Comparison of ENCODE assay signal across 9 cellular contexts in the genomic region with DNA sequence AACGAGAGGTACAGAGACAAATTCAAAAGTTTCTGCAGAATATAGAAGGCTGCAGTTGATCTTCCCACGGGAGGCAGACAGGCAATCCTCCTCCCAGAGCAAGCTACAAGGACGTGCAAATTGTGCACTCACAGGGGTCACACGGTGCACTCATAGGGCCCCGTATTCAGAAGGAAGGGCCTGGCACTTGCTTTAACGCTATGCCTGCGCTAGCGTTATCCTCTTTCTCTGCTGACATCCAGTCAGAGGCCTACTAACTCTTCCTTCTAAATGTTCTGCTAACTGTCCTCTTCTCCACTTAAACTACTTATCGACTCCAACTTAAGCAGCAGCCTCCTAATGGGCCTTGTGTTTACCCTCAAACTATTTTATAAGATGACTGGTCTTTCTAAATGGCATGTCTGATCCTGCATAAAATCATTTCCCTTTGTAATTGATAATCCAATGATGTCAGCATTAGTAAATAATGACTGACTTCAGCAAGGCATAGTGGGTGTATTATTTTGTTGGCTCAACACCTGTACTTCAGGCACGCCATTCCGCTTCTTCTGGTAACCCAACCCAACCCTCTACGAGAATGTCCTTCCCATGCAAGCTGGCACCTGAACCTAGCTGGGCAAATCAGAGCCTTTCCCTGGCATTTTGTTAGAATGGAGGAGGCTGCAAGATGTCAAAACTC. TPM values are rescaled to one million over a fixed set of nuclear protein-coding genes. Genes with fewer than 3 reads are reported as not detected.
A peak's percentile ranks its signal among the peaks of the same experiment; 100 is the strongest.
DNase-seq lines count a peak whose midpoint lies in the region; ATAC-seq, FAIRE-seq and TF ChIP-seq lines count a peak whose summit lies in the region.
"Had no signal": no experiment of that assay in that cellular context is flagged by ENCODE, and none has a peak within 500 bp of the region (broad histone marks: within the 10 kb centered on the region; RNA-seq: fewer than 3 reads in every experiment).

No MANE protein-coding gene starts in this region.

- no peak overlapping the region for H3K9ac ChIP-seq in SK-N-SH

- BruUV-seq in A673 (replicated peaks; lab: Mats Ljungman, UMichigan): no TSS peak

- CTCF ChIA-PET in SK-N-SH (lab: Yijun Ruan, JAX) (interaction anchor here (1.0 to 2.1 kb wide), 5 partner anchors 11 to 425 kb away, joined by 4 to 8 read pairs (median 4); a partner anchor contains a TSS), A673 (lab: Charles Lee) (no interaction called here)

- 76% methylated on average over 12 of the region's 12 CpGs for WGBS in SK-N-SH (ENCODE audit: low lambda C conversion rate)
- 36% methylated on average over 12 of the region's 12 CpGs for WGBS in prostate gland

- H3K36me3 ChIP-seq in SK-N-SH (replicated peaks in 1 of 2; ENCODE audit: control insufficient read depth in 1 of 2, insufficient read depth in 2 of 2, low read length in 1 of 2): peaks cover 0 to 3% of the 10 kb centered on the region in 2 experiments
- H3K36me3 ChIP-seq in prostate gland: no peaks in the 10 kb centered on the region
- no peaks in the 10 kb centered on the region for H3K36me3 ChIP-seq in A673 (ENCODE audit: insufficient read depth, low read length, poor library complexity, severe bottlenecking)

- no peak for TF ChIP-seq EP300 in SK-N-SH (IDR thresholded peaks at IDR 0.05; ENCODE audit: borderline replicate concordance in 1 of 2, low read depth in 1 of 2, low read length in 1 of 2)

- H3K4me3 ChIP-seq in SK-N-SH (ENCODE audit: low read depth in 2 of 2, low read length in 1 of 2) (peak overlapping the region in 1 of 2 experiments; percentile 14; a peak in 1 of 4 replicates), fibroblast of pulmonary artery (replicated peaks; ENCODE audit: low read depth, low read length) (peak overlapping the region; percentile 82), prostate gland (peak overlapping the region; percentile 72 to 94), A673 (ENCODE audit: low read depth, low read length, poor library complexity, severe bottlenecking) (no peak overlapping the region)

- H4K20me1 ChIP-seq in SK-N-SH (ENCODE audit: insufficient read depth): peaks cover 13% of the 10 kb centered on the region

- no peaks in the 10 kb centered on the region for H3K9me2 ChIP-seq in SK-N-SH

- H3F3A ChIP-seq in SK-N-SH (replicated peaks; ENCODE audit: insufficient read depth): no peaks in the 10 kb centered on the region

- H3K4me2 ChIP-seq in SK-N-SH: peak overlapping the region; percentile 80; the same call in 1 of the 2 replicates

- POLR2A ChIA-PET in SK-N-SH (lab: Yijun Ruan, JAX): interaction anchor here (1.1 kb wide), 1 partner anchor 237 kb away, joined by 3 read pairs; no protein-coding TSS in a partner anchor
- POLR2A ChIA-PET in A673 (lab: Charles Lee; ENCODE audit: low non-redundant PET): no interaction called here

- H3K9me3 ChIP-seq in SK-N-SH: no peaks in the 10 kb centered on the region
- no peaks in the 10 kb centered on the region for H3K9me3 ChIP-seq in prostate gland
- no peaks in the 10 kb centered on the region for H3K9me3 ChIP-seq in A673 (ENCODE audit: low read depth, low read length, poor library complexity, severe bottlenecking)

- H2AFZ ChIP-seq in SK-N-SH (ENCODE audit: low read depth): no peak overlapping the region

- H3K79me2 ChIP-seq in SK-N-SH (ENCODE audit: insufficient read depth): peaks cover 65% of the 10 kb centered on the region

- intact Hi-C loops in prostate gland (cut with DNase I) (no loop called here), A673 (cut with micrococcal nuclease; ENCODE audit: unreplicated experiment) (no loop called here)

- TF ChIP-seq RAD21 in SK-N-SH (IDR thresholded peaks at IDR 0.05; ENCODE audit: low read length): no peak

- no peak for ATAC-seq in GM19023 (IDR thresholded peaks at IDR 0.05; ENCODE audit: unreplicated experiment)

- DNase-seq in GM12891 (ENCODE audit: insufficient read length, low spot score) (no peak), SK-N-SH (no peak), fibroblast of pulmonary artery (ENCODE audit: low read depth) (no peak), prostate gland (ENCODE audit: low spot score) (peak; percentile 53), midbrain (lab: John Stamatoyannopoulos, UW) (no peak), A673 (ENCODE audit: low spot score) (no peak)
- DNase-seq in activated CD4-positive, alpha-beta T cell treated with anti-CD3 and anti-CD28 coated beads, Interleukin-2, amount 50 U/mL, for 48 hours: no peak
- DNase-seq: NCI-H446 treated with DMSO at 0.1 percent for 48 hours had no signal

- H3K4me1 ChIP-seq in SK-N-SH (ENCODE audit: control insufficient read depth in 1 of 2, insufficient read depth in 2 of 2, low read depth in 1 of 2, low read length in 1 of 2): peaks cover 0 to 19% of the 10 kb centered on the region in 2 experiments; a peak in 2 of 4 replicates
- H3K4me1 ChIP-seq in prostate gland (replicated peaks): peaks cover 29% of the 10 kb centered on the region
- peaks cover 7% of the 10 kb centered on the region for H3K4me1 ChIP-seq in A673 (ENCODE audit: insufficient read depth, low read length, poor library complexity, severe bottlenecking)

- TF ChIP-seq POLR2A in GM12891 (IDR thresholded peaks at IDR 0.05; ENCODE audit: low read depth, low read length): 0 out of 2 replicates have a peak, but pooled peaks have one; percentile 12
- TF ChIP-seq POLR2A in prostate gland (IDR thresholded peaks at IDR 0.05): peak; percentile 37

- peak; percentile 79 for FAIRE-seq in GM12891 (lab: Jason Lieb, UNC)

- TF ChIP-seq CTCF in SK-N-SH (IDR thresholded peaks at IDR 0.05) (no peak), fibroblast of pulmonary artery (IDR thresholded peaks at IDR 0.05; ENCODE audit: low read length, missing control alignments) (no peak), prostate gland (IDR thresholded peaks at IDR 0.05) (no peak), A673 (conservative IDR thresholded peaks at IDR 0.05; ENCODE audit: low read depth, low read length) (no peak)

- H3K27me3 ChIP-seq in SK-N-SH (ENCODE audit: insufficient read depth): no peaks in the 10 kb centered on the region
- H3K27me3 ChIP-seq in prostate gland (replicated peaks; ENCODE audit: insufficient read depth): no peaks in the 10 kb centered on the region
- no peaks in the 10 kb centered on the region for H3K27me3 ChIP-seq in A673 (replicated peaks; ENCODE audit: insufficient read depth, low read depth, low read length, poor library complexity)

- H3K27ac ChIP-seq in SK-N-SH (ENCODE audit: low read depth in 2 of 2, low read length in 1 of 2): no peak overlapping the region; a peak in 1 of 4 replicates
- peak overlapping the region; percentile 96 to 97 for H3K27ac ChIP-seq in prostate gland
- no peak overlapping the region for H3K27ac ChIP-seq in A673 (ENCODE audit: low read depth, low read length, poor library complexity, severe bottlenecking)

TF ChIP-seq in GM12891, 5 proteins besides CTCF, POLR2A, EP300 and RAD21:
- TF ChIP-seq PAX5 (IDR thresholded peaks at IDR 0.05; ENCODE audit: insufficient read depth, low read length, severe bottlenecking) (no peak), POLR2AphosphoS5 (IDR thresholded peaks at IDR 0.05; ENCODE audit: low read depth, low read length) (no peak), TAF1 (IDR thresholded peaks at IDR 0.05; ENCODE audit: low read depth, low read length) (no peak; the same call in 1 of the 2 replicates), POU2F2 (IDR thresholded peaks at IDR 0.05; ENCODE audit: low read depth, low read length) (no peak), SPI1 (IDR thresholded peaks at IDR 0.05; ENCODE audit: low read depth, low read length) (no peak)
TF ChIP-seq in GM12891: peak in this region for 0.

TF ChIP-seq in SK-N-SH, 30 proteins besides CTCF, POLR2A, EP300 and RAD21 (continues in another document):
- TF ChIP-seq FOSL2 (IDR thresholded peaks at IDR 0.05; ENCODE audit: borderline replicate concordance, low read depth) (no peak), FOXJ3 (CRISPR knock-in tag; IDR thresholded peaks at IDR 0.05) (no peak), RFX5 (IDR thresholded peaks at IDR 0.05; ENCODE audit: low read length) (no peak), SIN3A (IDR thresholded peaks at IDR 0.05; ENCODE audit: borderline replicate concordance, low read depth, low read length) (no peak), ELF1 (IDR thresholded peaks at IDR 0.05) (no peak), RCOR1 (IDR thresholded peaks at IDR 0.05; ENCODE audit: low read length) (no peak)
- TF ChIP-seq, protein P1, sequence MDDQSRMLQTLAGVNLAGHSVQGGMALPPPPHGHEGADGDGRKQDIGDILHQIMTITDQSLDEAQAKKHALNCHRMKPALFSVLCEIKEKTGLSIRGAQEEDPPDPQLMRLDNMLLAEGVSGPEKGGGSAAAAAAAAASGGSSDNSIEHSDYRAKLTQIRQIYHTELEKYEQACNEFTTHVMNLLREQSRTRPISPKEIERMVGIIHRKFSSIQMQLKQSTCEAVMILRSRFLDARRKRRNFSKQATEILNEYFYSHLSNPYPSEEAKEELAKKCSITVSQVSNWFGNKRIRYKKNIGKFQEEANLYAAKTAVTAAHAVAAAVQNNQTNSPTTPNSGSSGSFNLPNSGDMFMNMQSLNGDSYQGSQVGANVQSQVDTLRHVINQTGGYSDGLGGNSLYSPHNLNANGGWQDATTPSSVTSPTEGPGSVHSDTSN (IDR thresholded peaks at IDR 0.05): no peak
- TF ChIP-seq, protein P2, sequence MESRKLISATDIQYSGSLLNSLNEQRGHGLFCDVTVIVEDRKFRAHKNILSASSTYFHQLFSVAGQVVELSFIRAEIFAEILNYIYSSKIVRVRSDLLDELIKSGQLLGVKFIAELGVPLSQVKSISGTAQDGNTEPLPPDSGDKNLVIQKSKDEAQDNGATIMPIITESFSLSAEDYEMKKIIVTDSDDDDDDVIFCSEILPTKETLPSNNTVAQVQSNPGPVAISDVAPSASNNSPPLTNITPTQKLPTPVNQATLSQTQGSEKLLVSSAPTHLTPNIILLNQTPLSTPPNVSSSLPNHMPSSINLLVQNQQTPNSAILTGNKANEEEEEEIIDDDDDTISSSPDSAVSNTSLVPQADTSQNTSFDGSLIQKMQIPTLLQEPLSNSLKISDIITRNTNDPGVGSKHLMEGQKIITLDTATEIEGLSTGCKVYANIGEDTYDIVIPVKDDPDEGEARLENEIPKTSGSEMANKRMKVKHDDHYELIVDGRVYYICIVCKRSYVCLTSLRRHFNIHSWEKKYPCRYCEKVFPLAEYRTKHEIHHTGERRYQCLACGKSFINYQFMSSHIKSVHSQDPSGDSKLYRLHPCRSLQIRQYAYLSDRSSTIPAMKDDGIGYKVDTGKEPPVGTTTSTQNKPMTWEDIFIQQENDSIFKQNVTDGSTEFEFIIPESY (IDR thresholded peaks at IDR 0.05; ENCODE audit: borderline replicate concordance, low read depth): no peak

RNA-seq across cellular contexts. Expression of a gene that starts 2.2 kb away (rescaled TPM):
- 114 TPM for polyA plus RNA-seq in GM12891 (2012; ENCODE audit: low read depth, missing spikeins)
- polyA plus RNA-seq in SK-N-SH (2012; rRNA removed): 11.5 and 16.7 TPM in 2 replicates
- polyA plus RNA-seq in SK-N-SH (2012; cell fraction: cytosol; rRNA removed): 18.5 and 18.7 TPM in 2 replicates
- 4.7 and 14.5 TPM in 2 replicates for polyA plus RNA-seq in SK-N-SH (2012; cell fraction: nucleus; rRNA removed)
- total RNA-seq in prostate gland (10 to 100 TPM; 65.3 to 93.7 TPM), A673 (2021) (18.4 and 19.3 TPM in 2 replicates)

RNA-seq across cellular contexts. Expression of a gene that starts 43.6 kb away (rescaled TPM):
- polyA plus RNA-seq in GM12891 (2012; ENCODE audit: low read depth, missing spikeins): 0.49 TPM
- not detected in 2 replicates for polyA plus RNA-seq in SK-N-SH (2012; rRNA removed)
- not detected in 2 replicates for polyA plus RNA-seq in SK-N-SH (2012; cell fraction: cytosol; rRNA removed)
- polyA plus RNA-seq in SK-N-SH (2012; cell fraction: nucleus; rRNA removed): not detected in 2 replicates
- total RNA-seq in prostate gland (not detected), A673 (2021) (not detected in 2 replicates)

Comparison
In these comparisons a context has a peak if more than half of its experiments do, and no peak if none do; other contexts are left out.
1. H3K27ac ChIP-seq: peak in prostate gland (2 of 2); none in SK-N-SH (0 of 2) and A673 (single experiment).